Comparison of ENCODE assay signal across 1 cellular context in genomic region chr20:51659491-51660050, GRCh38.
A peak's percentile ranks its signal among the peaks of the same experiment; 100 is the strongest.
TF ChIP-seq lines count a peak whose summit lies in the region.

No MANE protein-coding gene starts in this region.

TF ChIP-seq in K562, 482 proteins besides CTCF, POLR2A, EP300 and RAD21 (continued from another document):
- TF ChIP-seq ZNF407 (IDR thresholded peaks at IDR 0.05; ENCODE audit: low read depth) (no peak), NR2C1 (IDR thresholded peaks at IDR 0.05) (peak; percentile 37; the same call in 1 of the 2 replicates), NR2C1 (tag; IDR thresholded peaks at IDR 0.05) (peak; percentile 48; the same call in 1 of the 2 replicates), POLR3G (IDR thresholded peaks at IDR 0.05; ENCODE audit: extremely low read depth, insufficient read length, insufficient replicate concordance) (no peak), IFI16 (CRISPR knock-in tag; IDR thresholded peaks at IDR 0.05) (no peak), RBM22 (IDR thresholded peaks at IDR 0.05; ENCODE audit: low read depth, low read length, poor library complexity, severe bottlenecking) (no peak), NR2C2 (CRISPR knock-in tag; IDR thresholded peaks at IDR 0.05) (no peak), NR2C2 (tag; IDR thresholded peaks at IDR 0.05) (peak; percentile 42), ZNF217 (CRISPR knock-in tag; IDR thresholded peaks at IDR 0.05) (no peak), CHD4 (IDR thresholded peaks at IDR 0.05; ENCODE audit: insufficient read depth, insufficient replicate concordance, low read depth, low read length, poor library complexity, severe bottlenecking) (no peak)
- TF ChIP-seq, protein P1, sequence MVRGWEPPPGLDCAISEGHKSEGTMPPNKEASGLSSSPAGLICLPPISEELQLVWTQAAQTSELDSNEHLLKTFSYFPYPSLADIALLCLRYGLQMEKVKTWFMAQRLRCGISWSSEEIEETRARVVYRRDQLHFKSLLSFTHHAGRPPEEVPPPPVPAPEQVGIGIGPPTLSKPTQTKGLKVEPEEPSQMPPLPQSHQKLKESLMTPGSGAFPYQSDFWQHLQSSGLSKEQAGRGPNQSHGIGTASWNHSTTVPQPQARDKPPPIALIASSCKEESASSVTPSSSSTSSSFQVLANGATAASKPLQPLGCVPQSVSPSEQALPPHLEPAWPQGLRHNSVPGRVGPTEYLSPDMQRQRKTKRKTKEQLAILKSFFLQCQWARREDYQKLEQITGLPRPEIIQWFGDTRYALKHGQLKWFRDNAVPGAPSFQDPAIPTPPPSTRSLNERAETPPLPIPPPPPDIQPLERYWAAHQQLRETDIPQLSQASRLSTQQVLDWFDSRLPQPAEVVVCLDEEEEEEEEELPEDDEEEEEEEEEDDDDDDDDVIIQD (CRISPR knock-in tag; IDR thresholded peaks at IDR 0.05), result no peak
- TF ChIP-seq, protein P2, sequence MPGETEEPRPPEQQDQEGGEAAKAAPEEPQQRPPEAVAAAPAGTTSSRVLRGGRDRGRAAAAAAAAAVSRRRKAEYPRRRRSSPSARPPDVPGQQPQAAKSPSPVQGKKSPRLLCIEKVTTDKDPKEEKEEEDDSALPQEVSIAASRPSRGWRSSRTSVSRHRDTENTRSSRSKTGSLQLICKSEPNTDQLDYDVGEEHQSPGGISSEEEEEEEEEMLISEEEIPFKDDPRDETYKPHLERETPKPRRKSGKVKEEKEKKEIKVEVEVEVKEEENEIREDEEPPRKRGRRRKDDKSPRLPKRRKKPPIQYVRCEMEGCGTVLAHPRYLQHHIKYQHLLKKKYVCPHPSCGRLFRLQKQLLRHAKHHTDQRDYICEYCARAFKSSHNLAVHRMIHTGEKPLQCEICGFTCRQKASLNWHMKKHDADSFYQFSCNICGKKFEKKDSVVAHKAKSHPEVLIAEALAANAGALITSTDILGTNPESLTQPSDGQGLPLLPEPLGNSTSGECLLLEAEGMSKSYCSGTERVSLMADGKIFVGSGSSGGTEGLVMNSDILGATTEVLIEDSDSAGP (CRISPR knock-in tag; IDR thresholded peaks at IDR 0.05), result no peak
